Comparison of ENCODE assay signal across 8 cellular contexts in the genomic region with DNA sequence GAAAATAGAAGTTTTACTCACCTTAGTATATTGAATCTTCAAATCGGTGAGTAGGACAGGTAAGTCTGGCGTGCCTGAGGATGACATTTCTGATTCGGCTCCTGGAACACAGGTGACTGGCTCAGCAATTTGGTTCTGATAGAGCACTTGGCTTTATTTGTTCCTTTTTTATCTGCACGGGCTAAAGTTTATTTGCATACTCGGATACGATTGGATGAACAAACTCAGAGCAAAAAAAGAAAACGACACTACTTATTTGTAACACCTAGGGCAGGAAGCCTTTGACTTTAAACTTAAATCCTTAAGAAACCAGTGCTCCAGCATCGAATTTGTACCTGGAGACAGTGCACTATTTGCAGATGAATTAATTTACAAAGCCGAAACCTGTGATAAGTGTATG. TPM values are rescaled to one million over a fixed set of nuclear protein-coding genes. Genes with fewer than 3 reads are reported as not detected.
DNase-seq lines count a peak whose midpoint lies in the region; ATAC-seq and TF ChIP-seq lines count a peak whose summit lies in the region.

TSS of gene ALDH1A1 (minus strand) at position 140 of the 400 bp plus-strand sequence. CDS start at position 87, 53 bp downstream.

- H3K27me3 ChIP-seq in aorta (ENCODE audit: control insufficient read depth in 1 of 2, insufficient read depth in 2 of 2, low read length in 1 of 2), result no peaks in the 10 kb centered on the region

- ATAC-seq in aorta (ENCODE audit: low FRiP score) (peak; percentile 74), HG02840 (IDR thresholded peaks at IDR 0.05; ENCODE audit: low FRiP score, unreplicated experiment) (no peak), GM18907 (IDR thresholded peaks at IDR 0.05; ENCODE audit: unreplicated experiment) (no peak)

- WGBS in aorta, 2 donors, result 0 to 7% methylated on average over 9 of the region's 9 CpGs

- peaks cover 5% of the 10 kb centered on the region for H3K27me3 Mint-ChIP-seq in mesothelial cell of epicardium (ENCODE audit: low read depth)

- H3K4me3 ChIP-seq in aorta (ENCODE audit: low read length in 2 of 2), result peak within 1 kb of the TSS; percentile 94 to 99

- H3K36me3 ChIP-seq in aorta (ENCODE audit: control insufficient read depth in 1 of 2, insufficient read depth in 2 of 2, low read length in 1 of 2), result no peaks in the 10 kb centered on the region

- H3K27ac ChIP-seq in aorta (ENCODE audit: low read depth in 1 of 2, low read length in 2 of 2), result peak within 1 kb of the TSS; percentile 68 to 76

- peaks cover 16% of the 10 kb centered on the region for H3K4me1 Mint-ChIP-seq in mesothelial cell of epicardium

- peak; percentile 46 for DNase-seq in NOMO-1 treated with DMSO at 0.1 percent for 48 hours (lab: John Stamatoyannopoulos, UW; ENCODE audit: unreplicated experiment)
- no peak for DNase-seq in NOMO-1 treated with dmso at 0.1 percent for 144 hours (lab: John Stamatoyannopoulos, UW; ENCODE audit: unreplicated experiment)
- DNase-seq in dermis blood vessel endothelial cell, result peak; percentile 47
- DNase-seq in mesothelial cell of epicardium (ENCODE audit: low spot score in 2 of 2, unreplicated experiment in 2 of 2), result no peak
- DNase-seq in aorta, result no peak
- no peak for DNase-seq in DMS 273 treated with DMSO at 0.1 percent for 48 hours (lab: John Stamatoyannopoulos, UW)

- peaks cover 0 to 1% of the 10 kb centered on the region in 2 donors for H3K4me1 ChIP-seq in aorta (ENCODE audit: control insufficient read depth in 1 of 2, insufficient read depth in 2 of 2, low read length in 2 of 2)

- peaks cover 7% of the 10 kb centered on the region for H3K9me3 Mint-ChIP-seq in mesothelial cell of epicardium

- no peaks in the 10 kb centered on the region for H3K9me3 ChIP-seq in aorta (ENCODE audit: control insufficient read depth, low read length)

- H3K4me3 Mint-ChIP-seq in mesothelial cell of epicardium, result peak within 1 kb of the TSS; percentile 39

- H3K27ac Mint-ChIP-seq in mesothelial cell of epicardium, result peak within 1 kb of the TSS; percentile 41

- no peaks in the 10 kb centered on the region for H3K36me3 Mint-ChIP-seq in mesothelial cell of epicardium

- intact Hi-C loops in aorta (cut with DNase I), result loop anchor here (5.0 kb wide), 1 partner anchor 59 kb away; no protein-coding TSS in a partner anchor

- TF ChIP-seq CTCF in mesothelial cell of epicardium (IDR thresholded peaks at IDR 0.05; ENCODE audit: unreplicated experiment), result no peak

RNA-seq across cellular contexts. Expression of gene ALDH1A1, which starts in this region (rescaled TPM):
- total RNA-seq in dermis blood vessel endothelial cell (1,650 and 2,914 TPM in 2 replicates), mesothelial cell of epicardium (10.1 to 11.3 TPM (median 10.9 TPM) in 3 replicates), aorta (100 to 1,000 TPM; 107 to 118 TPM)
- polyA plus RNA-seq in aorta, result 100 to 1,000 TPM; 236 to 243 TPM

Comparison
In these comparisons a context has a peak if more than half of its experiments do, and no peak if none do; other contexts are left out.
1. RNA of gene ALDH1A1 (total RNA-seq): 1,650 to 2,914 TPM in dermis blood vessel endothelial cell; 107 to 118 TPM in aorta and 10.1 to 11.3 TPM in mesothelial cell of epicardium; every median in the first group is over 10 times any median in the second.
2. DNase-seq: peak in NOMO-1 treated with DMSO at 0.1 percent for 48 hours (single experiment) and dermis blood vessel endothelial cell (single experiment); none in NOMO-1 treated with dmso at 0.1 percent for 144 hours (single experiment), mesothelial cell of epicardium (0 of 2), aorta (0 of 2) and DMS 273 treated with DMSO at 0.1 percent for 48 hours (single experiment).